ENCODE assay signal across 1 cellular context in the genomic region with DNA sequence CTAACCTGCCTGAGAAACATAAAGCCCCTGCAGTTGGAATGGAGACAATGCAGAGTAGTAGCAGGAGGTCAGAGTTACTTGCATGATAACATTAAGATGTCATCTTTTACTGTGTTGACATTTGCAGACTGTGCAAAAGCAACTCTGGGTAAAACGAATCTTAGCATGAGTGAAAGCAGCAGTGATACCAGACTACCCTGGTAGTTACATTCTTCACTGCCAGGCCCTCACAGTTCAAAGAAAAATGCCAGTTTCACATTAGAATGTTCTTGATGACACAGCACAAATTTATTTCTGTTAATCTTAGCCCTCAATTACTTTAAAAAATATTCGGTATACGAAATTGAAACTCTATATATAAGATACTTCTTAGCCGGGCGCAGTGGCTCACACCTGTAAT.
A peak's percentile ranks its signal among the peaks of the same experiment; 100 is the strongest.
TF ChIP-seq lines count a peak whose summit lies in the region.

No MANE protein-coding gene starts in this region.

TF ChIP-seq in IMR-90, 13 proteins besides CTCF, POLR2A, EP300 and RAD21:
- no peak for TF ChIP-seq FOS (IDR thresholded peaks at IDR 0.05; ENCODE audit: low read depth, low read length)
- peak; percentile 82 for TF ChIP-seq MAFK (IDR thresholded peaks at IDR 0.05; ENCODE audit: low read depth, low read length)
